In genomic region chr20:20206788-20207187, GRCh38 we compare ENCODE assay signal across 13 cellular contexts.
DNase-seq lines count a peak whose midpoint lies in the region; ATAC-seq and TF ChIP-seq lines count a peak whose summit lies in the region.
"Had no signal": no experiment of that assay in that cellular context is flagged by ENCODE, and none has a peak within 500 bp of the region (broad histone marks: within the 10 kb centered on the region; RNA-seq: fewer than 3 reads in every experiment).

No MANE protein-coding gene starts in this region.

- CTCF ChIA-PET in mammary epithelial cell (lab: Charles Lee; ENCODE audit: low non-redundant PET): no interaction called here

- no peak for TF ChIP-seq CTCF in mammary epithelial cell (conservative IDR thresholded peaks at IDR 0.05 in 1 of 2, IDR thresholded peaks at IDR 0.05 in 1 of 2; ENCODE audit: extremely low read depth in 1 of 2, insufficient read depth in 1 of 2, low read depth in 1 of 2, low read length in 2 of 2)

- no peak overlapping the region for H3K9ac ChIP-seq in mammary epithelial cell (ENCODE audit: insufficient read depth, low read length)

- DNase-seq in DMS114 treated with DMSO at 0.1 percent for 48 hours (lab: John Stamatoyannopoulos, UW; ENCODE audit: unreplicated experiment) (no peak), mammary epithelial cell (no peak), cardiac septum (ENCODE audit: low spot score) (no peak)
- DNase-seq: activated B cell treated with CpG ODN at 0.5 μM for 24 hours; activated T-cell treated with anti-CD3 and anti-CD28 coated beads, Interleukin-2, amount 50 U/mL, for 72 hours; Calu3; endodermal cell; lower lobe of right lung; ovary had no signal

- H3K79me2 ChIP-seq in mammary epithelial cell (ENCODE audit: insufficient read depth, low read length): no peaks in the 10 kb centered on the region

- no peak overlapping the region for H3K4me3 ChIP-seq in mammary epithelial cell (replicated peaks in 1 of 3; ENCODE audit: insufficient read depth in 1 of 3, low read depth in 2 of 3, low read length in 3 of 3)
- H3K4me3 ChIP-seq: lower lobe of right lung, ovary had no signal

- intact Hi-C loops in mammary epithelial cell (cut with micrococcal nuclease): no loop called here
- intact Hi-C loops in cardiac septum (cut with DNase I): no loop called here

- dilution Hi-C loops in mammary epithelial cell (cut with HindIII; ENCODE audit: low sequenced_read_pairs): no loop called here

- BruUV-seq in mammary epithelial cell (replicated peaks; lab: Mats Ljungman, UMichigan): no TSS peak

- no peaks in the 10 kb centered on the region for H3K4me1 ChIP-seq in mammary epithelial cell (ENCODE audit: insufficient read depth, low read length)
- H3K4me1 ChIP-seq: lower lobe of right lung had no signal

- no peaks in the 10 kb centered on the region for H4K20me1 ChIP-seq in mammary epithelial cell (ENCODE audit: insufficient read depth, low read length)

- WGBS in mammary epithelial cell (ENCODE audit: low coverage, missing lambda C conversion rate): 100% methylated on average over 1 of the region's 1 CpG

- peak; percentile 63 for ATAC-seq in GM19351 (IDR thresholded peaks at IDR 0.05; ENCODE audit: unreplicated experiment)
- ATAC-seq in HG02588 (IDR thresholded peaks at IDR 0.05; ENCODE audit: unreplicated experiment): peak; percentile 80
- ATAC-seq in HG03354 (IDR thresholded peaks at IDR 0.05; ENCODE audit: poor library complexity, severe bottlenecking, unreplicated experiment): peak; percentile 91
- no peak for ATAC-seq in SK-N-SH treated with all-trans-retinoic acid at 6 μM for 48 hours
- ATAC-seq: activated T-cell treated with anti-CD3 and anti-CD28 coated beads, Interleukin-2, amount 50 U/mL, for 72 hours; lower lobe of right lung had no signal

- in situ Hi-C loops in mammary epithelial cell (cut with MboI; ENCODE audit: low sequenced_read_pairs in 2 of 2): no loop called here

- no peaks in the 10 kb centered on the region for H3K36me3 ChIP-seq in mammary epithelial cell (ENCODE audit: insufficient read depth, low read length)
- H3K36me3 ChIP-seq: lower lobe of right lung, ovary had no signal

- H2AFZ ChIP-seq in mammary epithelial cell (ENCODE audit: low read depth, low read length): no peak overlapping the region

- H3K9me3 ChIP-seq in mammary epithelial cell (replicated peaks; ENCODE audit: insufficient read depth, low read length): no peaks in the 10 kb centered on the region
- H3K9me3 ChIP-seq: lower lobe of right lung, ovary had no signal

- H3K4me2 ChIP-seq in mammary epithelial cell (ENCODE audit: insufficient read depth, low read depth, low read length): no peak overlapping the region

- no peak overlapping the region for H3K27ac ChIP-seq in mammary epithelial cell (ENCODE audit: insufficient read depth, low read depth, low read length)
- H3K27ac ChIP-seq: lower lobe of right lung, ovary had no signal

- no peaks in the 10 kb centered on the region for H3K27me3 ChIP-seq in mammary epithelial cell (ENCODE audit: insufficient read depth, low read length)
- H3K27me3 ChIP-seq: ovary had no signal

TF ChIP-seq in SK-N-SH treated with all-trans-retinoic acid at 6 μM for 48 hours, 23 proteins besides CTCF, POLR2A, EP300 and RAD21:
- TF ChIP-seq ZFP30 (CRISPR knock-in tag; IDR thresholded peaks at IDR 0.05): no peak
- TF ChIP-seq PATZ1 (CRISPR knock-in tag; IDR thresholded peaks at IDR 0.05; ENCODE audit: borderline replicate concordance): no peak
- TF ChIP-seq TSHZ2 (CRISPR knock-in tag; IDR thresholded peaks at IDR 0.05): no peak
- TF ChIP-seq GLIS3 (CRISPR knock-in tag; IDR thresholded peaks at IDR 0.05): no peak
- no peak for TF ChIP-seq CREB5 (CRISPR knock-in tag; IDR thresholded peaks at IDR 0.05; ENCODE audit: low read depth)
- no peak for TF ChIP-seq ZC3H10 (CRISPR knock-in tag; IDR thresholded peaks at IDR 0.05)
- no peak for TF ChIP-seq CSDC2 (CRISPR knock-in tag; IDR thresholded peaks at IDR 0.05)
- no peak for TF ChIP-seq PPARA (CRISPR knock-in tag; IDR thresholded peaks at IDR 0.05; ENCODE audit: borderline replicate concordance)
- TF ChIP-seq POU6F1 (CRISPR knock-in tag; IDR thresholded peaks at IDR 0.05; ENCODE audit: borderline replicate concordance, low read depth): no peak
- no peak for TF ChIP-seq TOX (CRISPR knock-in tag; IDR thresholded peaks at IDR 0.05; ENCODE audit: borderline replicate concordance)
- no peak for TF ChIP-seq SNAI2 (CRISPR knock-in tag; IDR thresholded peaks at IDR 0.05)
- TF ChIP-seq OSR1 (CRISPR knock-in tag; IDR thresholded peaks at IDR 0.05): no peak
- TF ChIP-seq RARB (CRISPR knock-in tag; IDR thresholded peaks at IDR 0.05): no peak
- no peak for TF ChIP-seq ZNF70 (CRISPR knock-in tag; IDR thresholded peaks at IDR 0.05)
- no peak for TF ChIP-seq ESRRG (CRISPR knock-in tag; IDR thresholded peaks at IDR 0.05)
- no peak for TF ChIP-seq ZNF565 (CRISPR knock-in tag; conservative IDR thresholded peaks at IDR 0.05; ENCODE audit: low read depth)
- TF ChIP-seq TCF4 (CRISPR knock-in tag; IDR thresholded peaks at IDR 0.05; ENCODE audit: borderline replicate concordance): no peak
- TF ChIP-seq ZFP3 (CRISPR knock-in tag; IDR thresholded peaks at IDR 0.05): no peak
